ENCODE assay signal across 10 cellular contexts in genomic region chr6:34383651-34384304, GRCh38. TPM values are rescaled to one million over a fixed set of nuclear protein-coding genes. Genes with fewer than 3 reads are reported as not detected.
DNase-seq lines count a peak whose midpoint lies in the region; ATAC-seq and TF ChIP-seq lines count a peak whose summit lies in the region.
"Had no signal": no experiment of that assay in that cellular context is flagged by ENCODE, and none has a peak within 500 bp of the region (broad histone marks: within the 10 kb centered on the region; RNA-seq: fewer than 3 reads in every experiment).

No MANE protein-coding gene starts in this region.

- H4K8ac ChIP-seq in IMR-90 (ENCODE audit: low read depth in 2 of 2, low read length in 2 of 2), result peak overlapping the region in 1 of 2 experiments; percentile 12; a peak in 1 of 4 replicates

- peaks cover 29 to 83% of the 10 kb centered on the region in 2 experiments for H3K79me1 ChIP-seq in IMR-90 (ENCODE audit: low read depth in 1 of 2, low read length in 2 of 2)

- peaks cover 2% of the 10 kb centered on the region for H3K27me3 Mint-ChIP-seq in endothelial cell (ENCODE audit: unreplicated experiment)
- H3K27me3 Mint-ChIP-seq in T-helper 2 cell treated with Interferon-gamma antibody and Interleukin-4, amounts not matched to agents 5 μg/mL and 100 μg/mL, for 36 hours (ENCODE audit: low read depth), result no peaks in the 10 kb centered on the region

- no peak for ATAC-seq in IMR-90 (ENCODE audit: low read depth)

- H2BK5ac ChIP-seq in IMR-90 (ENCODE audit: low read depth, low read length, poor library complexity, severe bottlenecking), result peak overlapping the region; percentile 38

- POLR2A ChIA-PET in A673 (lab: Charles Lee; ENCODE audit: low non-redundant PET) (interaction anchor here (0.6 kb wide), 1 partner anchor 1650 kb away, joined by 8 read pairs; no protein-coding TSS in a partner anchor), IMR-90 (lab: Charles Lee; ENCODE audit: unreplicated experiment) (interaction anchor here (0.6 kb wide), 1 partner anchor 32 kb away, joined by 12 read pairs; no protein-coding TSS in a partner anchor)

- no peak overlapping the region for H3K23ac ChIP-seq in IMR-90 (ENCODE audit: low read depth, low read length)

- TF ChIP-seq CTCF in A673 (conservative IDR thresholded peaks at IDR 0.05; ENCODE audit: low read depth, low read length), result no peak
- no peak for TF ChIP-seq CTCF in IMR-90 (conservative IDR thresholded peaks at IDR 0.05; ENCODE audit: low read depth, low read length)
- TF ChIP-seq CTCF in endothelial cell (IDR thresholded peaks at IDR 0.05; ENCODE audit: unreplicated experiment), result no peak
- no peak for TF ChIP-seq CTCF in neutrophil (IDR thresholded peaks at IDR 0.05)

- H2AFZ ChIP-seq in IMR-90 (replicated peaks; ENCODE audit: low read length, poor library complexity), result no peak overlapping the region

- H3K9me3 Mint-ChIP-seq in endothelial cell (ENCODE audit: unreplicated experiment), result no peaks in the 10 kb centered on the region
- H3K9me3 Mint-ChIP-seq in T-helper 2 cell treated with Interferon-gamma antibody and Interleukin-4, amounts not matched to agents 5 μg/mL and 100 μg/mL, for 36 hours, result no peaks in the 10 kb centered on the region
- H3K9me3 Mint-ChIP-seq: immature natural killer cell had no signal

- H3K4me2 ChIP-seq in IMR-90 (ENCODE audit: low read depth, low read length), result no peak overlapping the region

- dilution Hi-C loops in IMR-90 (cut with HindIII; ENCODE audit: low sequenced_read_pairs, unreplicated experiment), result no loop called here

- H3K4me3 ChIP-seq in A673 (ENCODE audit: low read depth, low read length, poor library complexity, severe bottlenecking), result no peak overlapping the region
- H3K4me3 ChIP-seq in IMR-90 (ENCODE audit: insufficient read depth, low read depth, low read length), result no peak overlapping the region
- H3K4me3 ChIP-seq in neutrophil (ENCODE audit: low read depth in 1 of 2, low read length in 1 of 2), result no peak overlapping the region

- CTCF ChIA-PET in A673 (lab: Charles Lee) (interaction anchor here (0.6 kb wide), 1 partner anchor 228 kb away, joined by 4 read pairs; no protein-coding TSS in a partner anchor), IMR-90 (lab: Yijun Ruan, JAX) (no interaction called here)

- H4K20me1 ChIP-seq in IMR-90 (ENCODE audit: insufficient read depth, low read length), result peaks cover 68% of the 10 kb centered on the region

- H3K4me3 Mint-ChIP-seq in endothelial cell (ENCODE audit: unreplicated experiment), result peak overlapping the region; percentile 12
- no peak overlapping the region for H3K4me3 Mint-ChIP-seq in T-helper 2 cell treated with Interferon-gamma antibody and Interleukin-4, amounts not matched to agents 5 μg/mL and 100 μg/mL, for 36 hours
- H3K4me3 Mint-ChIP-seq: immature natural killer cell had no signal

- in situ Hi-C loops in IMR-90 (cut with MboI; ENCODE audit: low sequenced_read_pairs), result no loop called here

- WGBS in IMR-90 (ENCODE audit: extremely low coverage in 2 of 2, insufficient read length in 1 of 2), 2 experiments, result 25% methylated on average over 1 of the region's 5 CpGs; no CpG with 5 or more reads in 1 of the 2 experiments

- H3K18ac ChIP-seq in IMR-90 (ENCODE audit: low read depth, low read length), result peak overlapping the region; percentile 38; the same call in 1 of the 2 replicates

- H3K4me1 ChIP-seq in A673 (ENCODE audit: insufficient read depth, low read length, poor library complexity, severe bottlenecking) (peaks cover 36% of the 10 kb centered on the region), IMR-90 (ENCODE audit: control insufficient read depth, insufficient read depth, low read length) (peaks cover 11% of the 10 kb centered on the region), neutrophil (ENCODE audit: control insufficient read depth in 1 of 2, insufficient read depth in 1 of 2, low read depth in 1 of 2, low read length in 1 of 2) (peaks cover 6 to 19% of the 10 kb centered on the region in 2 experiments)

- H3K9me3 ChIP-seq in A673 (ENCODE audit: low read depth, low read length, poor library complexity, severe bottlenecking) (no peaks in the 10 kb centered on the region), IMR-90 (ENCODE audit: control insufficient read depth, insufficient read depth, low read length) (no peaks in the 10 kb centered on the region), neutrophil (no peaks in the 10 kb centered on the region)

- intact Hi-C loops in A673 (cut with micrococcal nuclease; ENCODE audit: unreplicated experiment), result no loop called here
- intact Hi-C loops in IMR-90 (cut with micrococcal nuclease), result no loop called here

- H3K27me3 ChIP-seq in A673 (replicated peaks; ENCODE audit: insufficient read depth, low read depth, low read length, poor library complexity), result no peaks in the 10 kb centered on the region
- no peaks in the 10 kb centered on the region for H3K27me3 ChIP-seq in IMR-90 (ENCODE audit: control insufficient read depth, insufficient read depth, low read length)
- no peaks in the 10 kb centered on the region for H3K27me3 ChIP-seq in neutrophil

- no peak overlapping the region for H2BK120ac ChIP-seq in IMR-90 (ENCODE audit: low read depth, low read length)

- DNase-seq in A673 (ENCODE audit: low spot score), result no peak
- DNase-seq in IMR-90, result no peak
- no peak for DNase-seq in endothelial cell (ENCODE audit: low spot score)
- DNase-seq in NCI-H1092 (lab: John Stamatoyannopoulos, UW), result no peak
- DNase-seq in H4 (ENCODE audit: low spot score), result no peak
- DNase-seq in T-helper 2 cell treated with Interferon-gamma antibody and Interleukin-4, amounts not matched to agents 5 μg/mL and 100 μg/mL, for 36 hours (ENCODE audit: low spot score), result no peak
- no peak for DNase-seq in NCI-H2029 treated with DMSO at 0.1 percent for 48 hours (lab: John Stamatoyannopoulos, UW)
- DNase-seq: immature natural killer cell, NCI-H510A had no signal

- H3K9me1 ChIP-seq in IMR-90 (ENCODE audit: insufficient read depth, low read length), result peaks cover 22% of the 10 kb centered on the region

- no peak overlapping the region for H3K4ac ChIP-seq in IMR-90 (ENCODE audit: low read depth, low read length)

- H4K91ac ChIP-seq in IMR-90 (ENCODE audit: insufficient read depth, low read depth, low read length), result no peak overlapping the region

- H3K36me3 ChIP-seq in A673 (ENCODE audit: insufficient read depth, low read length, poor library complexity, severe bottlenecking) (no peaks in the 10 kb centered on the region), IMR-90 (ENCODE audit: control insufficient read depth, insufficient read depth, low read length) (no peaks in the 10 kb centered on the region), neutrophil (no peaks in the 10 kb centered on the region)

- no peak overlapping the region for H3K9ac ChIP-seq in IMR-90 (ENCODE audit: low read depth, low read length)

- H4K5ac ChIP-seq in IMR-90 (ENCODE audit: low read depth, low read length), result 0 out of 2 replicates have a peak overlapping the region, but pooled peaks have one; percentile 5

- peak overlapping the region; percentile 17 for H3K27ac ChIP-seq in A673 (ENCODE audit: low read depth, low read length, poor library complexity, severe bottlenecking)
- no peak overlapping the region for H3K27ac ChIP-seq in IMR-90 (ENCODE audit: insufficient read depth, low read length)
- H3K27ac ChIP-seq in neutrophil, result peak overlapping the region; percentile 65

- no peak overlapping the region for H2AK9ac ChIP-seq in IMR-90 (replicated peaks; ENCODE audit: low read depth, low read length, poor library complexity)

- no TSS peak for BruUV-seq in A673 (replicated peaks; lab: Mats Ljungman, UMichigan)
- no TSS peak for BruUV-seq in IMR-90 (replicated peaks; lab: Mats Ljungman, UMichigan)

- 0 out of 2 replicates have a peak overlapping the region, but pooled peaks have one; percentile 9 for H2BK20ac ChIP-seq in IMR-90 (ENCODE audit: low read depth, low read length)

- TF ChIP-seq RAD21 in IMR-90 (IDR thresholded peaks at IDR 0.05; ENCODE audit: low read length), result no peak

- peak overlapping the region; percentile 1; the same call in 1 of the 2 replicates for H3K14ac ChIP-seq in IMR-90 (replicated peaks; ENCODE audit: low read depth, low read length)

- peaks cover 10% of the 10 kb centered on the region for H3K36me3 Mint-ChIP-seq in endothelial cell (ENCODE audit: low read depth, unreplicated experiment)
- peaks cover 2% of the 10 kb centered on the region for H3K36me3 Mint-ChIP-seq in T-helper 2 cell treated with Interferon-gamma antibody and Interleukin-4, amounts not matched to agents 5 μg/mL and 100 μg/mL, for 36 hours (ENCODE audit: low read depth)

- TF ChIP-seq POLR2A in IMR-90 (IDR thresholded peaks at IDR 0.05; ENCODE audit: low read depth, low read length), result no peak

- peak overlapping the region; percentile 12; the same call in 2 of the 3 replicates for H2BK15ac ChIP-seq in IMR-90 (ENCODE audit: low read depth, low read length)

- H3K27ac Mint-ChIP-seq in endothelial cell (ENCODE audit: unreplicated experiment), result peak overlapping the region; percentile 11
- H3K27ac Mint-ChIP-seq in T-helper 2 cell treated with Interferon-gamma antibody and Interleukin-4, amounts not matched to agents 5 μg/mL and 100 μg/mL, for 36 hours, result no peak overlapping the region

- H2AK5ac ChIP-seq in IMR-90 (ENCODE audit: low read depth, low read length), result no peak overlapping the region

- no peak overlapping the region for H3K56ac ChIP-seq in IMR-90 (ENCODE audit: extremely low read depth, insufficient read depth, low read length)

- peaks cover 10% of the 10 kb centered on the region for H3K4me1 Mint-ChIP-seq in endothelial cell (ENCODE audit: unreplicated experiment)
- peaks cover 10% of the 10 kb centered on the region for H3K4me1 Mint-ChIP-seq in T-helper 2 cell treated with Interferon-gamma antibody and Interleukin-4, amounts not matched to agents 5 μg/mL and 100 μg/mL, for 36 hours (ENCODE audit: low read depth)

TF ChIP-seq in IMR-90, 13 proteins besides CTCF, POLR2A, EP300 and RAD21 (continues in another document):
- TF ChIP-seq RCOR1 (IDR thresholded peaks at IDR 0.05; ENCODE audit: insufficient replicate concordance, low read length) (no peak), MXI1 (IDR thresholded peaks at IDR 0.05; ENCODE audit: borderline replicate concordance, low read depth, low read length) (no peak)

RNA-seq across cellular contexts. Expression of gene NUDT3, which starts 8.7 kb away (rescaled TPM):
- total RNA-seq in A673 (2021) (34.1 and 38.4 TPM in 2 replicates), IMR-90 (2012; rRNA removed) (17.2 and 21.4 TPM in 2 replicates), endothelial cell (ENCODE audit: unreplicated experiment) (52.0 TPM)
- 9.1 and 10.1 TPM in 2 replicates for polyA plus RNA-seq in IMR-90 (2012; rRNA removed)
- polyA plus RNA-seq in IMR-90 (2012; cell fraction: cytosol; rRNA removed), result 3.8 and 4.5 TPM in 2 replicates
- 3.1 and 12.1 TPM in 2 replicates for polyA plus RNA-seq in IMR-90 (2012; cell fraction: nucleus; rRNA removed; ENCODE audit: low replicate concordance)
- total RNA-seq in H4 (2014; rRNA removed; shearing (Covaris generic)), result 8.1 and 11.5 TPM in 2 replicates

RNA-seq across cellular contexts. Expression of gene RPS10, which starts 42.1 kb away (rescaled TPM):
- 1,482 and 1,497 TPM in 2 replicates for total RNA-seq in A673 (2021)
- 3,662 and 5,584 TPM in 2 replicates for total RNA-seq in IMR-90 (2012; rRNA removed)
- 4,105 and 5,462 TPM in 2 replicates for polyA plus RNA-seq in IMR-90 (2012; rRNA removed)
- 6,022 and 9,107 TPM in 2 replicates for polyA plus RNA-seq in IMR-90 (2012; cell fraction: cytosol; rRNA removed)
- 1,293 and 1,327 TPM in 2 replicates for polyA plus RNA-seq in IMR-90 (2012; cell fraction: nucleus; rRNA removed; ENCODE audit: low replicate concordance)
- 1,322 TPM for total RNA-seq in endothelial cell (ENCODE audit: unreplicated experiment)
- total RNA-seq in H4 (2014; rRNA removed; shearing (Covaris generic)), result 3,936 and 4,042 TPM in 2 replicates
